In the genomic region with DNA sequence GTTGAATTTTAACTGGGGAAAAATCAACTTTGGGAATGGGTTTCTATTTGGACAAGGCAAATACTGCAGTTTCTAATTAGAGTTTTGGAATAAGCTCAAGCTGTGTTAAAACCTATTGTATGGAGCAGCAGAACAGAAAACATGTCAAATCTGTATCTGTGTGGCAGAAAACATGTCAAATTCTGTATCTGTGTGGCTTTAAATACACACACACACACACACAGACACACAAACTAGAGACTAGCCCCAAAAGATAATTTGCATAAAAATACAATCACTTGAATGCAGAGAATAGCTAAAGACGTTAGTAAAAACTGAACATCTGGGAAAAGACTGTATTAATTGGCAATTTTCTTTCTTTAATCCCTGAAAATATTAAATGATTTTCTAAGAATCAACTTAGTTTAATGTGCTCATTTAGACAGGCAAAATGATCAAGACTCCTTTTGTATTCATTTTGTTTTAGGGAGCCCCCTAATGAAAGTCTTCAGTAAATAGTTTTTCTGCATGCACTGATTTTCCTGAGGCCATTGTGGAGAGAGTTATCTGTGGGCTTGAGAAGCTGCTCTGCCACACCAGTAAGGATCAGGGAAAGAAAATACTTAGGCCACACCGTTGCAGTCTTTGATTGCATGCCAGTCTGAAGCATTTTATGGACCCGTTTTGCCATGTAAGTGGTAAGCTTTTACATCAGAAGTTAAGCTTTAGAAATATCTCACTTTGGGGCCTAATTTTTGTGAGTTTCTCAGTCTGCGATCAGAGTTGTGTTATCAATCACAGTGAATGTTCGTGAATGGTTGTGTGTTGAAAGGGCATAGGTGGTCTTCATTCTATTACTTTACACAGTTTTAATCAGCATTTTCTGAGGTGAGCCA, we compare ENCODE assay signal across 8 cellular contexts. TPM values are rescaled to one million over a fixed set of nuclear protein-coding genes. Genes with fewer than 3 reads are reported as not detected.
DNase-seq lines count a peak whose midpoint lies in the region; ATAC-seq and TF ChIP-seq lines count a peak whose summit lies in the region.

No MANE protein-coding gene starts in this region.

- POLR2A ChIA-PET in CD4-positive, alpha-beta T cell (lab: Charles Lee): interaction anchor here (1.4 to 1.9 kb wide), 3 partner anchors 29 to 159 kb away, joined by 3 to 7 read pairs (median 6); no protein-coding TSS in a partner anchor

- CTCF ChIA-PET in CD4-positive, alpha-beta T cell (lab: Charles Lee): interaction anchor here (1.2 kb wide), 1 partner anchor 14 kb away, joined by 3 read pairs; no protein-coding TSS in a partner anchor

- peaks cover 5% of the 10 kb centered on the region for H3K36me3 Mint-ChIP-seq in CD4-positive, alpha-beta T cell (ENCODE audit: low read depth)
- H3K36me3 Mint-ChIP-seq in nephron (ENCODE audit: low read depth): peaks cover 4% of the 10 kb centered on the region

- H3K27me3 Mint-ChIP-seq in CD4-positive, alpha-beta T cell: peaks cover 26% of the 10 kb centered on the region
- no peaks in the 10 kb centered on the region for H3K27me3 Mint-ChIP-seq in nephron (ENCODE audit: low read depth)

- peak overlapping the region; percentile 76 for H3K4me3 ChIP-seq in choroid plexus epithelial cell (ENCODE audit: low read depth, low read length)

- no peak for TF ChIP-seq CTCF in CD4-positive, alpha-beta T cell (IDR thresholded peaks at IDR 0.05)
- TF ChIP-seq CTCF in choroid plexus epithelial cell (conservative IDR thresholded peaks at IDR 0.05; ENCODE audit: low read depth, low read length) (peak; percentile 25), nephron (IDR thresholded peaks at IDR 0.05; ENCODE audit: unreplicated experiment in 3 of 3) (peak in 2 of 3 experiments; percentile 20 to 22)

- intact Hi-C loops in CD4-positive, alpha-beta T cell (cut with DNase I, micrococcal nuclease): loop anchor here (5.0 kb wide), 1 partner anchor 64 kb away; no protein-coding TSS in a partner anchor

- H3K27ac ChIP-seq in CD4-positive, alpha-beta T cell (ENCODE audit: low read depth, low read length): no peak overlapping the region

- H3K9me3 Mint-ChIP-seq in CD4-positive, alpha-beta T cell: no peaks in the 10 kb centered on the region
- H3K9me3 Mint-ChIP-seq in nephron: no peaks in the 10 kb centered on the region

- peaks cover 24% of the 10 kb centered on the region for H3K4me1 Mint-ChIP-seq in CD4-positive, alpha-beta T cell (ENCODE audit: low read depth)
- peaks cover 50% of the 10 kb centered on the region for H3K4me1 Mint-ChIP-seq in nephron

- no peak overlapping the region for H3K27ac Mint-ChIP-seq in CD4-positive, alpha-beta T cell
- peak overlapping the region; percentile 94 to 96 (median 96) for H3K27ac Mint-ChIP-seq in nephron

- H3K9me3 ChIP-seq in CD4-positive, alpha-beta T cell (ENCODE audit: control insufficient read depth, low read length): no peaks in the 10 kb centered on the region

- no peaks in the 10 kb centered on the region for H3K27me3 ChIP-seq in CD4-positive, alpha-beta T cell (ENCODE audit: control insufficient read depth, insufficient read depth, low read length)

- ATAC-seq in CD4-positive, alpha-beta T cell (ENCODE audit: poor library complexity): no peak
- ATAC-seq in HG03045 (IDR thresholded peaks at IDR 0.05; ENCODE audit: unreplicated experiment): no peak

- no peak for DNase-seq in CD4-positive, alpha-beta T cell
- DNase-seq in M059J (ENCODE audit: low read depth): peak; percentile 56
- peak; percentile 60 for DNase-seq in choroid plexus epithelial cell (ENCODE audit: low read depth)
- DNase-seq in NCI-H226: no peak
- no peak for DNase-seq in NOMO-1 treated with dmso at 0.1 percent for 144 hours (lab: John Stamatoyannopoulos, UW; ENCODE audit: unreplicated experiment)
- no peak for DNase-seq in NCI-H524 treated with DMSO at 0.1 percent for 48 hours (lab: John Stamatoyannopoulos, UW)

- H3K4me3 Mint-ChIP-seq in CD4-positive, alpha-beta T cell: peak overlapping the region; percentile 91
- peak overlapping the region; percentile 85 to 94 (median 93) for H3K4me3 Mint-ChIP-seq in nephron

RNA-seq across cellular contexts. Expression of a gene that starts 2.2 kb away (rescaled TPM):
- total RNA-seq in CD4-positive, alpha-beta T cell: 1 to 10 TPM; 4.0 to 4.4 TPM
- total RNA-seq in M059J (2014; rRNA removed; shearing (Covaris generic)): 180 and 223 TPM in 2 replicates

Comparison
In these comparisons a context has a peak if more than half of its experiments do, and no peak if none do; other contexts are left out.
1. DNase-seq: peak in M059J (single experiment) and choroid plexus epithelial cell (single experiment); none in CD4-positive, alpha-beta T cell (0 of 10), NCI-H226 (single experiment), NOMO-1 treated with dmso at 0.1 percent for 144 hours (single experiment) and NCI-H524 treated with DMSO at 0.1 percent for 48 hours (single experiment).
2. RNA of a gene that starts 2.2 kb away (total RNA-seq): 180 to 223 TPM in M059J; 4.0 to 4.4 TPM in CD4-positive, alpha-beta T cell; every median in the first group is over 10 times any median in the second.